8 cellular contexts compared by ENCODE assay signal in the genomic region with DNA sequence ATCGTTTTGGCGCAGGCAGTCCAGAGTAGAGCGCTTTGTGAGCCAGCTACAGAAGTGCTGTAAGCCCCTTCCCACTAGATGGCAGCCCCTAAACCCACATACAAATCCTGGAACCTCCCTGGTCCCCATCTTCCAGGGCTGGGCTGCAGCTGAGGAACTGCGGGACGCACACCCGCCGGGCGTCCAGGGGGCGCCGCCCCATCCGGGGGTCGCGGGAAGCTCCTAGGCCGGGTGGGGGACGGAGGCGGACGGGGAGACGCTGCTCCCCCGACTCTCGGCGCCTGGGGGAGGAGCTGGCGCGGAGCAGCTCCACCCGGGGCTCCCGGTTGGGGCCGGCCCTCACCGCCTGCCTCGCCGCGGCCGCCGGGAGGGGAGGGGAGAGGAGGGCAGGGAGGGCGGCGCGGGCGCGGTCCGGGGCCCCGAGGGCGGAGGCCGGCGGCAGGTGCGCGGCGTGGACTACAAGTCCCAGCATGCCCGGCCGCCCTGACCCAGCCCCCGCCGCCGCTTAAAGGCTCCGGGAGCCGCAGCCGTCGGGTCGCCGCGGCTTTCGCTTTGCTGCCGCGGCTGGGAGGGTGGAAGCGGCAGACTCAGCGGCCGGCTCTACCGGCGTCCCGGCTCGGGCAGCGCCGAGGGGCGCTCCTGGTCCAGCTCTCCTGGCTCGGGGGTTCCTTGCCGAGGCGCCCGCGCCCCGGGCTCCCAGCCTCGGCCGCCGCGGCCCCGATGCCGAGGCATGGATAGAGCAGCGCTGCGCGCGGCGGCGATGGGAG. TPM values are rescaled to one million over a fixed set of nuclear protein-coding genes. Genes with fewer than 3 reads are reported as not detected.
DNase-seq lines count a peak whose midpoint lies in the region; ATAC-seq and TF ChIP-seq lines count a peak whose summit lies in the region.

A gene (plus strand): TSS at position 535 of the 767 bp plus-strand sequence. CDS start 196 bp downstream, at position 731.

- ATAC-seq in GM19468 (IDR thresholded peaks at IDR 0.05; ENCODE audit: extremely low read depth, unreplicated experiment) = peak; percentile 73
- ATAC-seq in naive thymus-derived CD8-positive, alpha-beta T cell = peak; percentile 92 to 93
- peak; percentile 96 to 97 for ATAC-seq in stimulated activated naive B cell treated with anti-CD40 and anti-IgM and Interleukin-4, amounts not matched to agents 10 μg/mL and 1 μg/mL and 100 μg/mL, for 72 hours (replicated peaks)

- H3K4me3 ChIP-seq in Peyer's patch (peak within 1 kb of the TSS; percentile 78 to 92 (median 87)), fibroblast of mammary gland (ENCODE audit: control insufficient read depth, low read depth, low read length) (peak within 1 kb of the TSS; percentile 52)

- peaks cover 11 to 33% (median 22%) of the 10 kb centered on the region in 4 donors for H3K4me1 Mint-ChIP-seq in naive thymus-derived CD8-positive, alpha-beta T cell
- H3K4me1 Mint-ChIP-seq in stimulated activated naive B cell treated with anti-CD40 and anti-IgM and Interleukin-4, amounts not matched to agents 10 μg/mL and 1 μg/mL and 100 μg/mL, for 72 hours = peaks cover 18 to 26% of the 10 kb centered on the region in 2 donors

- H3K27me3 Mint-ChIP-seq in naive thymus-derived CD8-positive, alpha-beta T cell = no peaks in the 10 kb centered on the region
- H3K27me3 Mint-ChIP-seq in stimulated activated naive B cell treated with anti-CD40 and anti-IgM and Interleukin-4, amounts not matched to agents 10 μg/mL and 1 μg/mL and 100 μg/mL, for 72 hours = no peaks in the 10 kb centered on the region

- no peaks in the 10 kb centered on the region for H3K27me3 ChIP-seq in Peyer's patch

- H3K27ac ChIP-seq in Peyer's patch = peak within 1 kb of the TSS; percentile 74 to 84 (median 78)

- no peaks in the 10 kb centered on the region for H3K36me3 ChIP-seq in Peyer's patch

- TF ChIP-seq POLR2A in Peyer's patch (IDR thresholded peaks at IDR 0.05) = peak; percentile 59 to 69

- POLR2A ChIA-PET in naive thymus-derived CD8-positive, alpha-beta T cell (lab: Charles Lee) = interaction anchor here (1.0 to 2.5 kb wide), 4 partner anchors 11 to 162 kb away, joined by 3 to 10 read pairs (median 6); a partner anchor contains a TSS

- H3K4me1 ChIP-seq in Peyer's patch = peaks cover 0 to 16% (median 3%) of the 10 kb centered on the region in 4 donors

- no peaks in the 10 kb centered on the region for H3K9me3 Mint-ChIP-seq in naive thymus-derived CD8-positive, alpha-beta T cell
- H3K9me3 Mint-ChIP-seq in stimulated activated naive B cell treated with anti-CD40 and anti-IgM and Interleukin-4, amounts not matched to agents 10 μg/mL and 1 μg/mL and 100 μg/mL, for 72 hours = no peaks in the 10 kb centered on the region

- peak; percentile 72 for DNase-seq in COR-L47 (lab: John Stamatoyannopoulos, UW)
- DNase-seq in HUDEP-2 (lab: John Stamatoyannopoulos, UW; ENCODE audit: unreplicated experiment in 76 of 76) = peak in 56 of 76 experiments; percentile 17 to 74 (median 50)
- peak; percentile 88 to 95 (median 89) for DNase-seq in Peyer's patch
- DNase-seq in activated T-helper 1 cell treated with Interleukin-2 at 50 U/mL for 16 hours (ENCODE audit: low read depth) = peak; percentile 74
- peak; percentile 35 for DNase-seq in fibroblast of mammary gland (ENCODE audit: low read depth)
- DNase-seq in naive thymus-derived CD8-positive, alpha-beta T cell = peak; percentile 69 to 88 (median 76)
- peak; percentile 66 for DNase-seq in stimulated activated naive B cell treated with anti-CD40 and anti-IgM and Interleukin-4, amounts not matched to agents 10 μg/mL and 1 μg/mL and 100 μg/mL, for 72 hours

- no peaks in the 10 kb centered on the region for H3K9me3 ChIP-seq in Peyer's patch

- H3K27ac Mint-ChIP-seq in naive thymus-derived CD8-positive, alpha-beta T cell = peak within 1 kb of the TSS; percentile 68 to 93 (median 82)
- H3K27ac Mint-ChIP-seq in stimulated activated naive B cell treated with anti-CD40 and anti-IgM and Interleukin-4, amounts not matched to agents 10 μg/mL and 1 μg/mL and 100 μg/mL, for 72 hours = peak within 1 kb of the TSS; percentile 74

- peak; percentile 5 to 28 (median 23) for TF ChIP-seq CTCF in Peyer's patch (IDR thresholded peaks at IDR 0.05)
- TF ChIP-seq CTCF in fibroblast of mammary gland (conservative IDR thresholded peaks at IDR 0.05; ENCODE audit: control insufficient read depth, insufficient read depth, low read depth, low read length) = no peak

- H3K4me3 Mint-ChIP-seq in naive thymus-derived CD8-positive, alpha-beta T cell = peak within 1 kb of the TSS; percentile 78 to 95 (median 88)
- peak within 1 kb of the TSS; percentile 85 to 90 for H3K4me3 Mint-ChIP-seq in stimulated activated naive B cell treated with anti-CD40 and anti-IgM and Interleukin-4, amounts not matched to agents 10 μg/mL and 1 μg/mL and 100 μg/mL, for 72 hours

- H3K36me3 Mint-ChIP-seq in naive thymus-derived CD8-positive, alpha-beta T cell = peaks cover 0 to 3% (median 0%) of the 10 kb centered on the region in 3 donors
- peaks cover 0 to 5% of the 10 kb centered on the region in 2 donors for H3K36me3 Mint-ChIP-seq in stimulated activated naive B cell treated with anti-CD40 and anti-IgM and Interleukin-4, amounts not matched to agents 10 μg/mL and 1 μg/mL and 100 μg/mL, for 72 hours

RNA-seq across cellular contexts. Expression of the gene that starts here (rescaled TPM):
- total RNA-seq in Peyer's patch = 10 to 100 TPM; 26.6 to 64.4 (median 42.2) TPM
- total RNA-seq in naive thymus-derived CD8-positive, alpha-beta T cell = 10 to 100 TPM; 24.2 to 25.4 TPM
- 1 to 10 TPM in 1 of 3 donors, under 1 TPM in 2; 0.73 to 2.0 (median 0.91) TPM for polyA plus RNA-seq in naive thymus-derived CD8-positive, alpha-beta T cell

Comparison
In these comparisons a context has a peak if more than half of its experiments do, and no peak if none do; other contexts are left out.
1. Peak in every context shown above with its lines: DNase-seq, ATAC-seq, H3K4me3 ChIP-seq and H3K27ac ChIP-seq.
2. DNase-seq: peak in every context shown above with its lines; median percentile 89 in Peyer's patch; 76 in naive thymus-derived CD8-positive, alpha-beta T cell; 74 in activated T-helper 1 cell treated with Interleukin-2 at 50 U/mL for 16 hours; 72 in COR-L47; 66 in stimulated activated naive B cell treated with anti-CD40 and anti-IgM and Interleukin-4, amounts not matched to agents 10 μg/mL and 1 μg/mL and 100 μg/mL, for 72 hours; 50 in HUDEP-2; 35 in fibroblast of mammary gland.